ENCODE assay signal across 18 cellular contexts in the genomic region with DNA sequence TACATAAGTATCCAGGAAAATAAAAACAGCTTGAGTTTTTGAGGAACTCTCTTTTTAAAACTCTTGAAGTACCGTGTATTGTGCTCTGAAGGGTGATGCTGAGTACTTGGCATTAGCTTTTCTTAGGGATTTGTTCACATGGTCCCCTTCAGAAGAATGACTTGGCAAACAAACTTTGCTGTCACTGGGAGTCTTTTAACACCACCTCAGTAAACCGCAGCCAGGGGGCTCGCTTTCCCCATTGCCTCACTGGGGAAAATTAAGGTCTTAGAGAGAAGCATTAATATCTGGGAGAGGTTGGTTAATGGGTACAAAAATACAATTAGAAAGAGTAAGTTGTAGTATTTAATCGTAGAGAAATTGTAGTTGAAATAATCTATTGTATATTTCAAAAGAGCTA.
DNase-seq lines count a peak whose midpoint lies in the region; ATAC-seq and TF ChIP-seq lines count a peak whose summit lies in the region.
"Had no signal": no experiment of that assay in that cellular context is flagged by ENCODE, and none has a peak within 500 bp of the region (broad histone marks: within the 10 kb centered on the region; RNA-seq: fewer than 3 reads in every experiment).

No MANE protein-coding gene starts in this region.

- no peaks in the 10 kb centered on the region for H3K9me3 Mint-ChIP-seq in WTC11
- H3K9me3 Mint-ChIP-seq: activated T-helper 2 cell treated with anti-CD3 and anti-CD28 coated beads, Interferon-gamma antibody, Interleukin-2, Interleukin-4, amounts not matched to agents 10 μg/mL and 5 μg/mL and 100 μg/mL, durations not matched to agents 14 hours and 24 hours and 36 hours; stimulated activated naive CD8-positive, alpha-beta T cell treated with anti-CD3 and anti-CD28 coated beads, Interleukin-15, Interleukin-2, amounts not matched to agents 100 ng/mL and 50 ng/mL, for 24 hours had no signal

- H3K27me3 Mint-ChIP-seq in WTC11 (ENCODE audit: low read depth), result no peaks in the 10 kb centered on the region; the same call in 1 of the 2 replicates

- H3K27me3 ChIP-seq in BJ (ENCODE audit: control insufficient read depth, insufficient read depth, low read length) (no peaks in the 10 kb centered on the region; the same call in 1 of the 2 replicates), lower lobe of right lung (ENCODE audit: low read depth) (no peaks in the 10 kb centered on the region)
- H3K27me3 ChIP-seq: heart left ventricle had no signal

- H3K9me3 ChIP-seq in lower lobe of right lung, result no peaks in the 10 kb centered on the region
- H3K9me3 ChIP-seq: heart left ventricle had no signal

- intact Hi-C loops in lower lobe of right lung (cut with DNase I), result no loop called here

- peaks cover 7% of the 10 kb centered on the region for H3K4me1 Mint-ChIP-seq in WTC11

- no peaks in the 10 kb centered on the region for H3K4me1 ChIP-seq in lower lobe of right lung
- H3K4me1 ChIP-seq: heart left ventricle had no signal

- no peak overlapping the region for H3K4me3 Mint-ChIP-seq in WTC11
- H3K4me3 Mint-ChIP-seq: CD14-positive monocyte; stimulated activated naive CD8-positive, alpha-beta T cell treated with anti-CD3 and anti-CD28 coated beads, Interleukin-15, Interleukin-2, amounts not matched to agents 100 ng/mL and 50 ng/mL, for 24 hours had no signal

- POLR2A ChIA-PET in BJ (lab: Charles Lee), result no interaction called here
- POLR2A ChIA-PET in WTC11 (lab: Charles Lee), result no interaction called here

- CTCF ChIA-PET in BJ (lab: Yijun Ruan, JAX), result interaction anchor here (0.6 to 1.6 kb wide), 3 partner anchors 9 to 244 kb away, joined by 3 to 6 read pairs (median 5); no protein-coding TSS in a partner anchor
- CTCF ChIA-PET in WTC11 (lab: Charles Lee), result interaction anchor here (0.6 to 5.9 kb wide), 5 partner anchors 10 to 922 kb away, joined by 3 to 38 read pairs (median 3); no protein-coding TSS in a partner anchor

- ATAC-seq in WTC11, result peak; percentile 61
- ATAC-seq in lower lobe of right lung, result peak; percentile 57 to 75
- ATAC-seq in HG03159 (IDR thresholded peaks at IDR 0.05; ENCODE audit: unreplicated experiment), result no peak
- ATAC-seq: GM12878, heart left ventricle had no signal

- no peaks in the 10 kb centered on the region for H3K36me3 ChIP-seq in BJ (ENCODE audit: control insufficient read depth, insufficient read depth, low read length)
- no peaks in the 10 kb centered on the region for H3K36me3 ChIP-seq in lower lobe of right lung
- H3K36me3 ChIP-seq: heart left ventricle had no signal

- DNase-seq in BJ (ENCODE audit: low read depth), result no peak
- peak; percentile 28 for DNase-seq in HT1080 (ENCODE audit: low read depth)
- no peak for DNase-seq in WTC11 (ENCODE audit: low spot score)
- no peak for DNase-seq in lower lobe of right lung
- DNase-seq in COR-L47 (lab: John Stamatoyannopoulos, UW), result no peak
- DNase-seq in NCI-H1694 treated with DMSO at 0.1 percent for 48 hours (lab: John Stamatoyannopoulos, UW), result no peak
- DNase-seq in activated CD8-positive, alpha-beta memory T cell treated with anti-CD3 and anti-CD28 coated beads for 24 hours, result no peak
- DNase-seq: activated CD4-positive, alpha-beta T cell treated with anti-CD3 and anti-CD28 coated beads, Interleukin-2, amount 50 U/mL, for 48 hours; cortex of kidney; heart left ventricle; NCI-H187 treated with DMSO at 0.1 percent for 48 hours; posterior cingulate gyrus; stimulated activated CD4-positive, alpha-beta T cell treated with anti-CD3 and anti-CD28 coated beads, Interleukin-12 subunit alpha, Interleukin-12 subunit beta, amount 100 ng/mL, for 4 hours had no signal

- H3K27ac ChIP-seq in lower lobe of right lung, result peak overlapping the region; percentile 61
- H3K27ac ChIP-seq: heart left ventricle had no signal

- H3K27ac Mint-ChIP-seq in WTC11, result no peak overlapping the region
- H3K27ac Mint-ChIP-seq: activated T-helper 2 cell treated with anti-CD3 and anti-CD28 coated beads, Interferon-gamma antibody, Interleukin-2, Interleukin-4, amounts not matched to agents 10 μg/mL and 5 μg/mL and 100 μg/mL, durations not matched to agents 14 hours and 24 hours and 36 hours; stimulated activated naive CD8-positive, alpha-beta T cell treated with anti-CD3 and anti-CD28 coated beads, Interleukin-15, Interleukin-2, amounts not matched to agents 100 ng/mL and 50 ng/mL, for 24 hours had no signal

- H3K4me3 ChIP-seq in BJ (ENCODE audit: low read depth, low read length), result no peak overlapping the region
- no peak overlapping the region for H3K4me3 ChIP-seq in lower lobe of right lung
- H3K4me3 ChIP-seq: GM12878, heart left ventricle had no signal

- H3K36me3 Mint-ChIP-seq in WTC11, result no peaks in the 10 kb centered on the region
- H3K36me3 Mint-ChIP-seq: CD14-positive monocyte had no signal

- peak; percentile 47 for TF ChIP-seq CTCF in BJ (IDR thresholded peaks at IDR 0.05; ENCODE audit: insufficient read depth, low read depth, low read length)
- no peak for TF ChIP-seq CTCF in WTC11 (IDR thresholded peaks at IDR 0.05)
- TF ChIP-seq CTCF in lower lobe of right lung (IDR thresholded peaks at IDR 0.05), result no peak

TF ChIP-seq in WTC11, 78 proteins besides CTCF, POLR2A, EP300 and RAD21 (continues in another document):
- TF ChIP-seq TCF7 (CRISPR knock-in tag; IDR thresholded peaks at IDR 0.05; ENCODE audit: low read depth) (no peak), ZNF121 (CRISPR knock-in tag; IDR thresholded peaks at IDR 0.05) (no peak), GTF2I (CRISPR knock-in tag; conservative IDR thresholded peaks at IDR 0.05) (no peak), ZNF423 (CRISPR knock-in tag; IDR thresholded peaks at IDR 0.05) (no peak), SMAD4 (CRISPR knock-in tag; IDR thresholded peaks at IDR 0.05) (no peak), ZNF232 (CRISPR knock-in tag; IDR thresholded peaks at IDR 0.05) (no peak), ZBTB21 (CRISPR knock-in tag; IDR thresholded peaks at IDR 0.05; ENCODE audit: borderline replicate concordance) (no peak), ZNF219 (CRISPR knock-in tag; IDR thresholded peaks at IDR 0.05; ENCODE audit: borderline replicate concordance) (no peak)
- TF ChIP-seq, protein P1, sequence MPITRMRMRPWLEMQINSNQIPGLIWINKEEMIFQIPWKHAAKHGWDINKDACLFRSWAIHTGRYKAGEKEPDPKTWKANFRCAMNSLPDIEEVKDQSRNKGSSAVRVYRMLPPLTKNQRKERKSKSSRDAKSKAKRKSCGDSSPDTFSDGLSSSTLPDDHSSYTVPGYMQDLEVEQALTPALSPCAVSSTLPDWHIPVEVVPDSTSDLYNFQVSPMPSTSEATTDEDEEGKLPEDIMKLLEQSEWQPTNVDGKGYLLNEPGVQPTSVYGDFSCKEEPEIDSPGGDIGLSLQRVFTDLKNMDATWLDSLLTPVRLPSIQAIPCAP (CRISPR knock-in tag; IDR thresholded peaks at IDR 0.05), result no peak
- TF ChIP-seq, protein P2, sequence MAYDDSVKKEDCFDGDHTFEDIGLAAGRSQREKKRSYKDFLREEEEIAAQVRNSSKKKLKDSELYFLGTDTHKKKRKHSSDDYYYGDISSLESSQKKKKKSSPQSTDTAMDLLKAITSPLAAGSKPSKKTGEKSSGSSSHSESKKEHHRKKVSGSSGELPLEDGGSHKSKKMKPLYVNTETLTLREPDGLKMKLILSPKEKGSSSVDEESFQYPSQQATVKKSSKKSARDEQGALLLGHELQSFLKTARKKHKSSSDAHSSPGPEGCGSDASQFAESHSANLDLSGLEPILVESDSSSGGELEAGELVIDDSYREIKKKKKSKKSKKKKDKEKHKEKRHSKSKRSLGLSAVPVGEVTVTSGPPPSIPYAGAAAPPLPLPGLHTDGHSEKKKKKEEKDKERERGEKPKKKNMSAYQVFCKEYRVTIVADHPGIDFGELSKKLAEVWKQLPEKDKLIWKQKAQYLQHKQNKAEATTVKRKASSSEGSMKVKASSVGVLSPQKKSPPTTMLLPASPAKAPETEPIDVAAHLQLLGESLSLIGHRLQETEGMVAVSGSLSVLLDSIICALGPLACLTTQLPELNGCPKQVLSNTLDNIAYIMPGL (CRISPR knock-in tag; IDR thresholded peaks at IDR 0.05), result no peak
- TF ChIP-seq, protein P3, sequence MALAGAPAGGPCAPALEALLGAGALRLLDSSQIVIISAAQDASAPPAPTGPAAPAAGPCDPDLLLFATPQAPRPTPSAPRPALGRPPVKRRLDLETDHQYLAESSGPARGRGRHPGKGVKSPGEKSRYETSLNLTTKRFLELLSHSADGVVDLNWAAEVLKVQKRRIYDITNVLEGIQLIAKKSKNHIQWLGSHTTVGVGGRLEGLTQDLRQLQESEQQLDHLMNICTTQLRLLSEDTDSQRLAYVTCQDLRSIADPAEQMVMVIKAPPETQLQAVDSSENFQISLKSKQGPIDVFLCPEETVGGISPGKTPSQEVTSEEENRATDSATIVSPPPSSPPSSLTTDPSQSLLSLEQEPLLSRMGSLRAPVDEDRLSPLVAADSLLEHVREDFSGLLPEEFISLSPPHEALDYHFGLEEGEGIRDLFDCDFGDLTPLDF (CRISPR knock-in tag; IDR thresholded peaks at IDR 0.05), result no peak
- TF ChIP-seq, protein P4, sequence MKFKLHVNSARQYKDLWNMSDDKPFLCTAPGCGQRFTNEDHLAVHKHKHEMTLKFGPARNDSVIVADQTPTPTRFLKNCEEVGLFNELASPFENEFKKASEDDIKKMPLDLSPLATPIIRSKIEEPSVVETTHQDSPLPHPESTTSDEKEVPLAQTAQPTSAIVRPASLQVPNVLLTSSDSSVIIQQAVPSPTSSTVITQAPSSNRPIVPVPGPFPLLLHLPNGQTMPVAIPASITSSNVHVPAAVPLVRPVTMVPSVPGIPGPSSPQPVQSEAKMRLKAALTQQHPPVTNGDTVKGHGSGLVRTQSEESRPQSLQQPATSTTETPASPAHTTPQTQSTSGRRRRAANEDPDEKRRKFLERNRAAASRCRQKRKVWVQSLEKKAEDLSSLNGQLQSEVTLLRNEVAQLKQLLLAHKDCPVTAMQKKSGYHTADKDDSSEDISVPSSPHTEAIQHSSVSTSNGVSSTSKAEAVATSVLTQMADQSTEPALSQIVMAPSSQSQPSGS (CRISPR knock-in tag; IDR thresholded peaks at IDR 0.05; ENCODE audit: borderline replicate concordance, low read depth), result no peak
- TF ChIP-seq, protein P5, sequence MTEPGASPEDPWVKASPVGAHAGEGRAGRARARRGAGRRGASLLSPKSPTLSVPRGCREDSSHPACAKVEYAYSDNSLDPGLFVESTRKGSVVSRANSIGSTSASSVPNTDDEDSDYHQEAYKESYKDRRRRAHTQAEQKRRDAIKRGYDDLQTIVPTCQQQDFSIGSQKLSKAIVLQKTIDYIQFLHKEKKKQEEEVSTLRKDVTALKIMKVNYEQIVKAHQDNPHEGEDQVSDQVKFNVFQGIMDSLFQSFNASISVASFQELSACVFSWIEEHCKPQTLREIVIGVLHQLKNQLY (CRISPR knock-in tag; IDR thresholded peaks at IDR 0.05), result no peak
